1 cellular context compared by ENCODE assay signal in genomic region chr22:42878561-42879305, GRCh38.
TF ChIP-seq lines count a peak whose summit lies in the region.

No MANE protein-coding gene starts in this region.

TF ChIP-seq in K562, 482 proteins besides CTCF, POLR2A, EP300 and RAD21:
- TF ChIP-seq RBM22 (IDR thresholded peaks at IDR 0.05; ENCODE audit: low read depth, low read length, poor library complexity, severe bottlenecking) (peak; percentile 33), POLR2G (IDR thresholded peaks at IDR 0.05; ENCODE audit: low read depth, low read length) (0 out of 2 replicates have a peak, but pooled peaks have one; percentile 29), MCM3 (IDR thresholded peaks at IDR 0.05) (no peak)
